ENCODE assay signal across 22 cellular contexts in genomic region chr12:52285172-52285745, GRCh38. TPM values are rescaled to one million over a fixed set of nuclear protein-coding genes. Genes with fewer than 3 reads are reported as not detected.
DNase-seq lines count a peak whose midpoint lies in the region; ATAC-seq and TF ChIP-seq lines count a peak whose summit lies in the region.
"Had no signal": no experiment of that assay in that cellular context is flagged by ENCODE, and none has a peak within 500 bp of the region (broad histone marks: within the 10 kb centered on the region; RNA-seq: fewer than 3 reads in every experiment).

No MANE protein-coding gene starts in this region.

- DNase-seq in EH (ENCODE audit: low read depth) (peak; percentile 81), astrocyte of the spinal cord (ENCODE audit: low read depth, low spot score) (peak; percentile 20), mesenteric fat pad (ENCODE audit: low spot score) (peak; percentile 33), NCI-H1417 treated with DMSO at 0.1 percent for 48 hours (lab: John Stamatoyannopoulos, UW) (no peak), SJCRH30 (no peak), NCI-H446 (lab: John Stamatoyannopoulos, UW) (no peak)
- no peak for DNase-seq in stimulated activated naive CD8-positive, alpha-beta T cell treated with anti-CD3 and anti-CD28 coated beads, Interleukin-15, Interleukin-2, amounts not matched to agents 100 U/mL and 50 U/mL, for 24 hours
- DNase-seq: activated CD4-positive, CD25-positive, alpha-beta regulatory T cell treated with anti-CD3 and anti-CD28 coated beads, Interleukin-2, amount 50 U/mL, for 72 hours; activated T-cell treated with anti-CD3 and anti-CD28 coated beads, Interleukin-2, amount 50 U/mL, for 1 hour; effector memory CD8-positive, alpha-beta T cell; immature natural killer cell; NCI-H1694; NCI-H524; small intestine; stimulated activated naive CD4-positive, alpha-beta T cell had no signal

- in situ Hi-C loops in astrocyte of the spinal cord (cut with HindIII; ENCODE audit: low sequenced_read_pairs) = no loop called here

- no peaks in the 10 kb centered on the region for H4K20me1 ChIP-seq in Loucy (ENCODE audit: insufficient read depth, low read length, poor library complexity, severe bottlenecking)
- H4K20me1 ChIP-seq: BLaER1 had no signal

- no peak overlapping the region for H3K4me3 ChIP-seq in Loucy (ENCODE audit: low read length, poor library complexity, severe bottlenecking)
- no peak overlapping the region for H3K4me3 ChIP-seq in astrocyte of the spinal cord (ENCODE audit: low read depth, low read length)
- no peak overlapping the region for H3K4me3 ChIP-seq in SJCRH30
- H3K4me3 ChIP-seq: BLaER1, gastroesophageal sphincter had no signal

- H3K9ac ChIP-seq in Loucy (ENCODE audit: low read depth, low read length, poor library complexity, severe bottlenecking) = no peak overlapping the region
- H3K9ac ChIP-seq: BLaER1 had no signal

- no peak for TF ChIP-seq CTCF in Loucy (conservative IDR thresholded peaks at IDR 0.05; ENCODE audit: low read length)
- no peak for TF ChIP-seq CTCF in astrocyte of the spinal cord (IDR thresholded peaks at IDR 0.05; ENCODE audit: low read depth, low read length)

- no peaks in the 10 kb centered on the region for H3K36me3 ChIP-seq in Loucy (ENCODE audit: insufficient read depth, low read length)
- no peaks in the 10 kb centered on the region for H3K36me3 ChIP-seq in SJCRH30
- H3K36me3 ChIP-seq: BLaER1, gastroesophageal sphincter had no signal

- no peaks in the 10 kb centered on the region for H3K27me3 ChIP-seq in Loucy (ENCODE audit: insufficient read depth, low read length, poor library complexity, severe bottlenecking)
- no peaks in the 10 kb centered on the region for H3K27me3 ChIP-seq in SJCRH30
- H3K27me3 ChIP-seq: BLaER1, gastroesophageal sphincter had no signal

- no peaks in the 10 kb centered on the region for H3K9me2 ChIP-seq in Loucy (replicated peaks; ENCODE audit: low read depth, low read length)

- H3K4me1 ChIP-seq in Loucy (ENCODE audit: insufficient read depth, low read length, poor library complexity, severe bottlenecking) = peaks cover 36% of the 10 kb centered on the region
- H3K4me1 ChIP-seq in SJCRH30 = peaks cover 14% of the 10 kb centered on the region

- peak overlapping the region; percentile 27 for H3K4me2 ChIP-seq in Loucy (ENCODE audit: low read depth, low read length, poor library complexity, severe bottlenecking)
- H3K4me2 ChIP-seq: BLaER1 had no signal

- no peaks in the 10 kb centered on the region for H3F3A ChIP-seq in Loucy (ENCODE audit: low read depth)

- H3K9me3 ChIP-seq in Loucy (ENCODE audit: insufficient read depth, low read depth, low read length) (no peaks in the 10 kb centered on the region), SJCRH30 (replicated peaks) (no peaks in the 10 kb centered on the region)
- H3K9me3 ChIP-seq: BLaER1, gastroesophageal sphincter had no signal

- no peak for ATAC-seq in stimulated activated naive CD8-positive, alpha-beta T cell treated with anti-CD3 and anti-CD28 coated beads, Interleukin-15, Interleukin-2, amounts not matched to agents 100 U/mL and 50 U/mL, for 24 hours
- ATAC-seq: effector memory CD8-positive, alpha-beta T cell; gastroesophageal sphincter had no signal

- no peak overlapping the region for H3K27ac ChIP-seq in SJCRH30
- H3K27ac ChIP-seq: BLaER1 had no signal

- H2AFZ ChIP-seq in Loucy (ENCODE audit: low read length) = no peak overlapping the region

- H3K79me2 ChIP-seq in Loucy (ENCODE audit: insufficient read depth, low read length) = no peaks in the 10 kb centered on the region

RNA-seq across cellular contexts. Expression of gene KRT81, which starts 6.1 kb away (rescaled TPM):
- total RNA-seq in mesenteric fat pad = not detected
- 0.06 TPM in 1 of 2 replicates, not detected in the other for total RNA-seq in SJCRH30 (2014; rRNA removed; shearing (Covaris generic))
- total RNA-seq: H9, OCI-LY7, omental fat pad, urinary bladder had no signal

RNA-seq across cellular contexts. Expression of gene KRT86, which starts 10.8 kb away (rescaled TPM):
- total RNA-seq in mesenteric fat pad = not detected
- total RNA-seq in SJCRH30 (2014; rRNA removed; shearing (Covaris generic)) = 0.25 and 0.30 TPM in 2 replicates
- total RNA-seq: H9, OCI-LY7, urinary bladder had no signal

RNA-seq across cellular contexts. Expression of gene KRT83, which starts 35.9 kb away (rescaled TPM):
- not detected for total RNA-seq in mesenteric fat pad
- total RNA-seq in SJCRH30 (2014; rRNA removed; shearing (Covaris generic)) = not detected in 2 replicates
- total RNA-seq: gastroesophageal sphincter, H9, OCI-LY7, omental fat pad, urinary bladder had no signal

RNA-seq across cellular contexts. Expression of gene KRT7, which starts 52.2 kb away (rescaled TPM):
- total RNA-seq in mesenteric fat pad = 11.7 TPM
- total RNA-seq in SJCRH30 (2014; rRNA removed; shearing (Covaris generic)) = 1.5 and 2.8 TPM in 2 replicates
- total RNA-seq: OCI-LY7 had no signal

Comparison
In these comparisons a context has a peak if more than half of its experiments do, and no peak if none do; other contexts are left out.
1. DNase-seq: peak in EH (single experiment), astrocyte of the spinal cord (single experiment) and mesenteric fat pad (single experiment); none in NCI-H1417 treated with DMSO at 0.1 percent for 48 hours (single experiment), SJCRH30 (0 of 2), stimulated activated naive CD8-positive, alpha-beta T cell treated with anti-CD3 and anti-CD28 coated beads, Interleukin-15, Interleukin-2, amounts not matched to agents 100 U/mL and 50 U/mL, for 24 hours (single experiment) and NCI-H446 (0 of 2).